ENCODE assay signal across 14 cellular contexts in genomic region chr1:211356723-211357418, GRCh38. TPM values are rescaled to one million over a fixed set of nuclear protein-coding genes. Genes with fewer than 3 reads are reported as not detected.
DNase-seq lines count a peak whose midpoint lies in the region; ATAC-seq and TF ChIP-seq lines count a peak whose summit lies in the region.
"Had no signal": no experiment of that assay in that cellular context is flagged by ENCODE, and none has a peak within 500 bp of the region (broad histone marks: within the 10 kb centered on the region; RNA-seq: fewer than 3 reads in every experiment).

No MANE protein-coding gene starts in this region.

- TF ChIP-seq CTCF in CD8-positive, alpha-beta T cell (IDR thresholded peaks at IDR 0.05), result no peak
- TF ChIP-seq CTCF in Panc1 (IDR thresholded peaks at IDR 0.05) (no peak), testis (IDR thresholded peaks at IDR 0.05) (no peak)

- intact Hi-C loops in CD8-positive, alpha-beta T cell (cut with DNase I, micrococcal nuclease), result no loop called here
- intact Hi-C loops in Panc1 (cut with micrococcal nuclease; ENCODE audit: unreplicated experiment), result no loop called here
- intact Hi-C loops in testis (cut with DNase I; ENCODE audit: low total_unique reads), result no loop called here

- no peak for ATAC-seq in CD8-positive, alpha-beta T cell
- ATAC-seq in Panc1 (no peak), HG03442 (IDR thresholded peaks at IDR 0.05; ENCODE audit: unreplicated experiment) (no peak), HG03196 (IDR thresholded peaks at IDR 0.05; ENCODE audit: unreplicated experiment) (no peak)

- H3K27ac Mint-ChIP-seq in CD8-positive, alpha-beta T cell, result peak overlapping the region; percentile 76

- BruUV-seq in Panc1 (replicated peaks; lab: Mats Ljungman, UMichigan), result TSS peak; percentile 47

- POLR2A ChIA-PET in CD8-positive, alpha-beta T cell (lab: Charles Lee), result interaction anchor here (1.0 kb wide), 1 partner anchor 33 kb away, joined by 3 read pairs; no protein-coding TSS in a partner anchor
- POLR2A ChIA-PET in Panc1 (lab: Charles Lee), result no interaction called here

- CTCF ChIA-PET in CD8-positive, alpha-beta T cell (lab: Charles Lee), result interaction anchor here (0.6 to 6.3 kb wide), 3 partner anchors 33 to 47 kb away, joined by 3 to 40 read pairs (median 3); no protein-coding TSS in a partner anchor
- CTCF ChIA-PET in Panc1 (lab: Charles Lee), result no interaction called here

- in situ Hi-C loops in Panc1 (cut with HindIII; ENCODE audit: low pct_unique_long_range_greater_than_20kb, low sequenced_read_pairs), result no loop called here

- no peak overlapping the region for H3K4me3 ChIP-seq in CD8-positive, alpha-beta T cell (ENCODE audit: low read depth, low read length)
- H3K4me3 ChIP-seq in Panc1 (ENCODE audit: low read depth in 2 of 2, low read length in 2 of 2) (no peak overlapping the region), testis (no peak overlapping the region)

- no peaks in the 10 kb centered on the region for H3K9me3 ChIP-seq in CD8-positive, alpha-beta T cell (ENCODE audit: low read length)
- H3K9me3 ChIP-seq in Panc1 (ENCODE audit: control insufficient read depth, insufficient read depth, low read depth, low read length) (no peaks in the 10 kb centered on the region), testis (no peaks in the 10 kb centered on the region)

- no peak overlapping the region for H3K27ac ChIP-seq in CD8-positive, alpha-beta T cell (ENCODE audit: low read depth, low read length)
- H3K27ac ChIP-seq in Panc1 (ENCODE audit: low read length) (no peak overlapping the region), testis (no peak overlapping the region)

- no peak for DNase-seq in CD8-positive, alpha-beta T cell
- DNase-seq in Panc1 (ENCODE audit: low read depth, low spot score), result no peak
- DNase-seq in dedifferentiated amniotic fluid mesenchymal stem cell (ENCODE audit: extremely low spot score), result peak; percentile 22
- DNase-seq in occipital lobe (lab: John Stamatoyannopoulos, UW), result peak; percentile 13
- no peak for DNase-seq in HUDEP-2 (lab: John Stamatoyannopoulos, UW; ENCODE audit: unreplicated experiment in 76 of 76)
- DNase-seq in testis, result no peak
- DNase-seq: activated CD8-positive, alpha-beta memory T cell treated with anti-CD3 and anti-CD28 coated beads, Interleukin-2, amount 50 U/mL, for 4 hours; aorta; erythroblast; NCI-H1417; NCI-H526; RPMI8226 had no signal

- no peaks in the 10 kb centered on the region for H3K27me3 ChIP-seq in CD8-positive, alpha-beta T cell (ENCODE audit: insufficient read depth, low read length)
- H3K27me3 ChIP-seq in Panc1 (ENCODE audit: control insufficient read depth, insufficient read depth, low read length), result no peaks in the 10 kb centered on the region
- no peaks in the 10 kb centered on the region for H3K27me3 ChIP-seq in testis

- peaks cover 3% of the 10 kb centered on the region for H3K9me3 Mint-ChIP-seq in CD8-positive, alpha-beta T cell

- H3K27me3 Mint-ChIP-seq in CD8-positive, alpha-beta T cell (ENCODE audit: low read depth), result no peaks in the 10 kb centered on the region

- H3K4me1 ChIP-seq in CD8-positive, alpha-beta T cell (ENCODE audit: insufficient read depth, low read length), result peaks cover 25% of the 10 kb centered on the region
- H3K4me1 ChIP-seq in Panc1 (ENCODE audit: control insufficient read depth, insufficient read depth, low read length), result no peaks in the 10 kb centered on the region
- no peaks in the 10 kb centered on the region for H3K4me1 ChIP-seq in testis

- TF ChIP-seq POLR2A in testis (IDR thresholded peaks at IDR 0.05), result no peak

- no peak overlapping the region for H3K4me3 Mint-ChIP-seq in CD8-positive, alpha-beta T cell

- peaks cover 52% of the 10 kb centered on the region for H3K4me1 Mint-ChIP-seq in CD8-positive, alpha-beta T cell (ENCODE audit: low read depth)

- peaks cover 23% of the 10 kb centered on the region for H3K36me3 ChIP-seq in CD8-positive, alpha-beta T cell (ENCODE audit: insufficient read depth, low read length)
- no peaks in the 10 kb centered on the region for H3K36me3 ChIP-seq in Panc1 (ENCODE audit: control insufficient read depth, insufficient read depth, low read length)
- no peaks in the 10 kb centered on the region for H3K36me3 ChIP-seq in testis (ENCODE audit: low read depth, missing control alignments)

- peaks cover 72% of the 10 kb centered on the region for H3K36me3 Mint-ChIP-seq in CD8-positive, alpha-beta T cell

- 60 to 70% methylated on average over 5 of the region's 5 CpGs for WGBS in testis, 2 donors

RNA-seq across cellular contexts. Expression of gene TRAF5, which starts 30.2 kb away (rescaled TPM):
- total RNA-seq in CD8-positive, alpha-beta T cell, result 10 to 100 TPM; 20.5 to 24.0 TPM
- total RNA-seq in Panc1 (2021; ENCODE audit: unreplicated experiment), result 10.5 TPM
- polyA plus RNA-seq in Panc1 (2012; ENCODE audit: insufficient read length), result 5.8 TPM
- total RNA-seq in occipital lobe, result 13.9 TPM
- 10 to 100 TPM; 20.3 to 22.2 TPM for total RNA-seq in testis
- 25.1 TPM for polyA plus RNA-seq in testis (ENCODE audit: insufficient read depth, low read depth, low replicate concordance)

Comparison
In these comparisons a context has a peak if more than half of its experiments do, and no peak if none do; other contexts are left out.
1. DNase-seq: peak in dedifferentiated amniotic fluid mesenchymal stem cell (single experiment) and occipital lobe (single experiment); none in CD8-positive, alpha-beta T cell (0 of 7), Panc1 (single experiment), HUDEP-2 (0 of 76) and testis (single experiment).